ENCODE assay signal across 17 cellular contexts in the genomic region with DNA sequence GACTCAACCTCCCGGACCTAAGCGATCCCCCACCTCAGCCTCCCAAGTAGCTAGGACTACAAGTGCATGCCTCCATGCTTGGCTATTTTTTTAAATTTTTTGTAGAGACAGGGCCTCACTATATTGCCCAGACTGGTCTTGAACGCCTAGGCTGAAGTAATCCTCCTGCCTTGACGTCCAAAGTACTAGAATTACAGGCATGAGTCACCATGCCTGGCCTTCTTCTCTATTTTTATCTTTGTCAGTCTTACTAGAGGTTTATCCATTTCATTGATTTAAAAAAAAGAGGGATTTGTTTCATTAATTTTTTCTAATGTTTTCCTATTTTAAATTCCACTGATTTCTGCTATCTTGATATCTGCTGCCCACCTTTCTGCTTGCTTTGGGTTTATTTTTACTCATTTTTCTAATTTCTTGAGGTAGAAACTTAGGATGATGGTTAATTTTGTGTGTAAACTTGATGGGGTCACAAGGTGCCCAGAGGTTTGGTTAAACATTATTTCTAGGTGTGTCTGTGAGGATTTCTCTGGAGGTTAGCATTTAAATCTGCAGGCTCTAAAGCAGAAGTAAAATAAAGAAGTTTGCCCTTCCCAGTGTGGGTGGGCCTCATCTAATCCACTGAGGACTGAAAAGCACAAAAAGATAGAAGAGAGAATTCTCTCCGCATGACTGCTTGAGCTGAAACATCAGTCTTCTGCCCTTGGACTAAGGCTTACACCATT.
A peak's percentile ranks its signal among the peaks of the same experiment; 100 is the strongest.
DNase-seq lines count a peak whose midpoint lies in the region; ATAC-seq, FAIRE-seq and TF ChIP-seq lines count a peak whose summit lies in the region.
"Had no signal": no experiment of that assay in that cellular context is flagged by ENCODE, and none has a peak within 500 bp of the region (broad histone marks: within the 10 kb centered on the region; RNA-seq: fewer than 3 reads in every experiment).

No MANE protein-coding gene starts in this region.

- peak overlapping the region; percentile 73 for H2AFZ ChIP-seq in smooth muscle cell (ENCODE audit: low read depth)

- H3K4me2 ChIP-seq in smooth muscle cell = peak overlapping the region; percentile 2

- H3K4me1 ChIP-seq in smooth muscle cell (ENCODE audit: low read depth) (no peaks in the 10 kb centered on the region), pancreas (no peaks in the 10 kb centered on the region)
- H3K4me1 ChIP-seq: suprapubic skin had no signal

- no peaks in the 10 kb centered on the region for H3K36me3 ChIP-seq in smooth muscle cell (ENCODE audit: low read depth)
- no peaks in the 10 kb centered on the region for H3K36me3 ChIP-seq in pancreas
- H3K36me3 ChIP-seq: suprapubic skin, WERI-Rb-1 had no signal

- peak; percentile 26 for DNase-seq in H4 (ENCODE audit: low spot score)
- peak; percentile 30 for DNase-seq in SKM-1 (lab: John Stamatoyannopoulos, UW; ENCODE audit: unreplicated experiment)
- peak; percentile 13 for DNase-seq in fibroblast of the conjunctiva (ENCODE audit: low read depth)
- no peak for DNase-seq in smooth muscle cell (lab: John Stamatoyannopoulos, UW; ENCODE audit: unreplicated experiment)
- no peak for DNase-seq in ecto neural progenitor cell (ENCODE audit: low spot score)
- no peak for DNase-seq in pancreas
- no peak for DNase-seq in SIG-M5 (lab: John Stamatoyannopoulos, UW)
- DNase-seq: activated CD8-positive, alpha-beta memory T cell treated with anti-CD3 and anti-CD28 coated beads, Interleukin-2, amount 10 ng/mL, durations not matched to agents 7 days and 5 days; activated naive CD8-positive, alpha-beta T cell treated with anti-CD3 and anti-CD28 coated beads, Interleukin-2, amount 10 ng/mL, durations not matched to agents 7 days and 5 days; dermis blood vessel endothelial cell; KG1; kidney; NCI-H1930; NK-92 treated with Interleukin-12 subunit alpha and Interleukin-12 subunit beta, amount 100 ng/mL, for 24 hours; WERI-Rb-1 had no signal

- no peaks in the 10 kb centered on the region for H3K9me3 ChIP-seq in smooth muscle cell (replicated peaks; ENCODE audit: low read depth)
- no peaks in the 10 kb centered on the region for H3K9me3 ChIP-seq in pancreas
- H3K9me3 ChIP-seq: suprapubic skin had no signal

- TF ChIP-seq CTCF in smooth muscle cell (IDR thresholded peaks at IDR 0.05; ENCODE audit: borderline replicate concordance, insufficient read depth, poor library complexity, severe bottlenecking) = no peak
- TF ChIP-seq CTCF in pancreas (IDR thresholded peaks at IDR 0.05) = no peak

- FAIRE-seq in pancreas (lab: Jason Lieb, UNC) = no peak
- FAIRE-seq: kidney had no signal

- H3K27me3 ChIP-seq in smooth muscle cell (ENCODE audit: low read depth) = no peaks in the 10 kb centered on the region
- no peaks in the 10 kb centered on the region for H3K27me3 ChIP-seq in pancreas
- H3K27me3 ChIP-seq: suprapubic skin had no signal

- WGBS in smooth muscle cell (ENCODE audit: low lambda C conversion rate) = 44% methylated on average over 5 of the region's 5 CpGs
- WGBS in pancreas, 2 donors = 80 to 81% methylated on average over 5 of the region's 5 CpGs

- no peaks in the 10 kb centered on the region for H3F3A ChIP-seq in smooth muscle cell (ENCODE audit: low read depth)

- H3K79me2 ChIP-seq in smooth muscle cell (ENCODE audit: low read depth) = no peaks in the 10 kb centered on the region

- no peak for ATAC-seq in pancreas
- ATAC-seq: activated CD8-positive, alpha-beta memory T cell treated with anti-CD3 and anti-CD28 coated beads, Interleukin-2, amount 10 ng/mL, durations not matched to agents 7 days and 5 days; natural killer cell treated with Interleukin-12 subunit alpha and Interleukin-12 subunit beta and Interleukin-15 and Interleukin-18, amount 100 ng/mL, for 72 hours had no signal

- H3K9ac ChIP-seq in smooth muscle cell (ENCODE audit: low read depth) = no peak overlapping the region

- H3K27ac ChIP-seq in smooth muscle cell (ENCODE audit: low read depth) (peak overlapping the region; percentile 27), pancreas (no peak overlapping the region)
- H3K27ac ChIP-seq: suprapubic skin, WERI-Rb-1 had no signal

- no peaks in the 10 kb centered on the region for H4K20me1 ChIP-seq in smooth muscle cell (ENCODE audit: low read depth)

- H3K4me3 ChIP-seq in smooth muscle cell (no peak overlapping the region), pancreas (no peak overlapping the region)
- H3K4me3 ChIP-seq: suprapubic skin had no signal

- intact Hi-C loops in pancreas (cut with DNase I) = no loop called here

Comparison
In these comparisons a context has a peak if more than half of its experiments do, and no peak if none do; other contexts are left out.
1. DNase-seq: peak in H4 (single experiment), SKM-1 (single experiment) and fibroblast of the conjunctiva (single experiment); none in smooth muscle cell (single experiment), ecto neural progenitor cell (single experiment), pancreas (0 of 6) and SIG-M5 (single experiment).